ENCODE assay signal across 23 cellular contexts in genomic region chr10:45294681-45295080, GRCh38. TPM values are rescaled to one million over a fixed set of nuclear protein-coding genes. Genes with fewer than 3 reads are reported as not detected.
DNase-seq lines count a peak whose midpoint lies in the region; ATAC-seq, FAIRE-seq and TF ChIP-seq lines count a peak whose summit lies in the region.
"Had no signal": no experiment of that assay in that cellular context is flagged by ENCODE, and none has a peak within 500 bp of the region (broad histone marks: within the 10 kb centered on the region; RNA-seq: fewer than 3 reads in every experiment).

No MANE protein-coding gene starts in this region.

- no peak for FAIRE-seq in GM12878 (lab: Jason Lieb, UNC)
- FAIRE-seq: A204.1, G401.6, GM12892, GM18507 had no signal

- no peak for TF ChIP-seq CTCF in GM12878 (IDR thresholded peaks at IDR 0.05 in 2 of 3, conservative IDR thresholded peaks at IDR 0.05 in 1 of 3; ENCODE audit: control insufficient read depth in 2 of 3, extremely low read depth in 1 of 3, insufficient read depth in 1 of 3, low read depth in 3 of 3, low read length in 3 of 3)
- no peak for TF ChIP-seq CTCF in transverse colon (IDR thresholded peaks at IDR 0.05)

- H3K9me3 Mint-ChIP-seq in activated naive CD8-positive, alpha-beta T cell treated with anti-CD3 and anti-CD28 coated beads for 36 hours, result no peaks in the 10 kb centered on the region

- H2AFZ ChIP-seq in GM12878 (ENCODE audit: control insufficient read depth, low read depth, low read length), result no peak overlapping the region

- BruUV-seq in GM12878 (replicated peaks; lab: Mats Ljungman, UMichigan), result no TSS peak

- no peak overlapping the region for H3K4me3 Mint-ChIP-seq in activated naive CD8-positive, alpha-beta T cell treated with anti-CD3 and anti-CD28 coated beads for 36 hours
- H3K4me3 Mint-ChIP-seq: CD4-positive, CD25-positive, alpha-beta regulatory T cell; CD8-positive, alpha-beta memory T cell had no signal

- peak; percentile 1 for DNase-seq in stimulated activated CD4-positive, alpha-beta T cell treated with anti-CD3 and anti-CD28 coated beads, Interleukin-1b, Interleukin-23, amount 100 ng/mL, for 48 hours
- no peak for DNase-seq in stimulated activated CD4-positive, alpha-beta T cell treated with anti-CD3 and anti-CD28 coated beads, Interleukin-4, amount 100 ng/mL, for 1 hour
- DNase-seq in activated naive CD8-positive, alpha-beta T cell treated with anti-CD3 and anti-CD28 coated beads for 36 hours, result peak; percentile 17
- DNase-seq in GM12878 (ENCODE audit: low read depth, low spot score) (no peak), transverse colon (no peak), DMS79 (lab: John Stamatoyannopoulos, UW) (no peak)
- DNase-seq: ACHN; BE2C; C1 segment of cervical spinal cord; CD4-positive, CD25-positive, alpha-beta regulatory T cell; CD8-positive, alpha-beta memory T cell; COR-L47; DMS 273 treated with DMSO at 0.1 percent for 48 hours; DMS53 had no signal

- H3K9ac ChIP-seq in GM12878 (ENCODE audit: control insufficient read depth, insufficient read depth, low read length), result no peak overlapping the region

- H3K4me1 Mint-ChIP-seq in activated naive CD8-positive, alpha-beta T cell treated with anti-CD3 and anti-CD28 coated beads for 36 hours, result peaks cover 18% of the 10 kb centered on the region
- H3K4me1 Mint-ChIP-seq: CD4-positive, CD25-positive, alpha-beta regulatory T cell; CD8-positive, alpha-beta memory T cell had no signal

- POLR2A ChIA-PET in GM12878 (lab: Charles Lee), result no interaction called here

- H3K36me3 ChIP-seq in GM12878 (ENCODE audit: control insufficient read depth in 2 of 2, insufficient read depth in 2 of 2, low read length in 1 of 2), result no peaks in the 10 kb centered on the region
- H3K36me3 ChIP-seq in transverse colon, result no peaks in the 10 kb centered on the region
- H3K36me3 ChIP-seq: BE2C, HAP-1 had no signal

- CTCF ChIA-PET in GM12878 (lab: Yijun Ruan, JAX), result no interaction called here

- in situ Hi-C loops in GM12878 (cut with MboI), result no loop called here
- in situ Hi-C loops in transverse colon (cut with MboI; ENCODE audit: low pct_ligation_motif_present in 1 of 4, low pct_unique_long_range_greater_than_20kb in 1 of 4, low sequenced_read_pairs in 3 of 4), result no loop called here

- TF ChIP-seq RAD21 in GM12878 (IDR thresholded peaks at IDR 0.05; ENCODE audit: insufficient read depth, low read depth, low read length), result no peak

- intact Hi-C loops in GM12878 (cut with micrococcal nuclease; ENCODE audit: unreplicated experiment) (no loop called here), transverse colon (cut with DNase I; ENCODE audit: low total_unique reads) (no loop called here)

- H3K79me2 ChIP-seq in GM12878 (ENCODE audit: control insufficient read depth, insufficient read depth, low read length), result no peaks in the 10 kb centered on the region

- 6% methylated on average over 2 of the region's 2 CpGs for WGBS in GM12878 (ENCODE audit: insufficient coverage, insufficient replicate concordance, low lambda C conversion rate, missing lambda C conversion rate)
- WGBS in transverse colon (ENCODE audit: low coverage in 1 of 2), 2 donors, result 47% methylated on average over 2 of the region's 2 CpGs; no CpG with 5 or more reads in 1 of the 2 donors

- H3K4me1 ChIP-seq in GM12878 (ENCODE audit: control insufficient read depth, insufficient read depth, low read length) (no peaks in the 10 kb centered on the region; the same call in 1 of the 2 replicates), transverse colon (no peaks in the 10 kb centered on the region)
- H3K4me1 ChIP-seq: BE2C, HAP-1 had no signal

- peaks cover 6% of the 10 kb centered on the region for H3K27me3 Mint-ChIP-seq in activated naive CD8-positive, alpha-beta T cell treated with anti-CD3 and anti-CD28 coated beads for 36 hours
- H3K27me3 Mint-ChIP-seq: CD4-positive, CD25-positive, alpha-beta regulatory T cell had no signal

- RAD21 ChIA-PET in GM12878 (lab: Charles Lee; ENCODE audit: unreplicated experiment), result no interaction called here

- H4K20me1 ChIP-seq in GM12878 (ENCODE audit: control insufficient read depth, insufficient read depth), result no peaks in the 10 kb centered on the region

- H3K27ac Mint-ChIP-seq in activated naive CD8-positive, alpha-beta T cell treated with anti-CD3 and anti-CD28 coated beads for 36 hours, result no peak overlapping the region
- H3K27ac Mint-ChIP-seq: CD4-positive, CD25-positive, alpha-beta regulatory T cell; CD8-positive, alpha-beta memory T cell had no signal

- SMC1A ChIA-PET in GM12878 (lab: Charles Lee; ENCODE audit: uncharacterized antibody, unreplicated experiment), result no interaction called here

- TF ChIP-seq EP300 in GM12878 (IDR thresholded peaks at IDR 0.05; ENCODE audit: borderline replicate concordance in 1 of 2, control insufficient read depth in 1 of 2, low read depth in 2 of 2, low read length in 2 of 2) (no peak), transverse colon (IDR thresholded peaks at IDR 0.05; ENCODE audit: low read depth) (no peak)

- H3K36me3 Mint-ChIP-seq in activated naive CD8-positive, alpha-beta T cell treated with anti-CD3 and anti-CD28 coated beads for 36 hours, result no peaks in the 10 kb centered on the region
- H3K36me3 Mint-ChIP-seq: CD4-positive, CD25-positive, alpha-beta regulatory T cell; CD8-positive, alpha-beta memory T cell had no signal

- H3K4me3 ChIP-seq in GM12878 (no peak overlapping the region), transverse colon (no peak overlapping the region)
- H3K4me3 ChIP-seq: HAP-1 had no signal

- H3K9me3 ChIP-seq in GM12878 (replicated peaks; ENCODE audit: control insufficient read depth, insufficient read depth, low read length) (no peaks in the 10 kb centered on the region), transverse colon (no peaks in the 10 kb centered on the region)
- H3K9me3 ChIP-seq: BE2C, HAP-1 had no signal

- H3K27me3 ChIP-seq in GM12878 (replicated peaks in 1 of 2; ENCODE audit: control insufficient read depth in 2 of 2, insufficient read depth in 2 of 2, low read length in 1 of 2), result no peaks in the 10 kb centered on the region
- H3K27me3 ChIP-seq in transverse colon, result no peaks in the 10 kb centered on the region
- H3K27me3 ChIP-seq: BE2C had no signal

- H3K4me2 ChIP-seq in GM12878 (ENCODE audit: control insufficient read depth, insufficient read depth), result no peak overlapping the region

- ATAC-seq in GM12878, result no peak
- ATAC-seq in GM19324 (IDR thresholded peaks at IDR 0.05; ENCODE audit: low FRiP score, unreplicated experiment), result no peak

- H3K27ac ChIP-seq in GM12878 (ENCODE audit: control insufficient read depth, insufficient read depth) (no peak overlapping the region), transverse colon (no peak overlapping the region)
- H3K27ac ChIP-seq: HL-60 had no signal

- TF ChIP-seq POLR2A in GM12878 (IDR thresholded peaks at IDR 0.05; ENCODE audit: low read depth, low read length) (no peak), transverse colon (IDR thresholded peaks at IDR 0.05) (no peak)

TF ChIP-seq in GM12878, 131 proteins besides CTCF, POLR2A, EP300 and RAD21:
- TF ChIP-seq SUZ12 (IDR thresholded peaks at IDR 0.05; ENCODE audit: unreplicated experiment) (no peak), RUNX3 (IDR thresholded peaks at IDR 0.05; ENCODE audit: low read length) (peak; percentile 41)
TF ChIP-seq in GM12878: peak in this region for 1.

RNA-seq across cellular contexts. Expression of gene OR13A1, which starts 20.7 kb away (rescaled TPM):
- total RNA-seq in activated naive CD8-positive, alpha-beta T cell treated with anti-CD3 and anti-CD28 coated beads for 36 hours, result not detected
- total RNA-seq in GM12878 (2013; cell fraction: nucleolus; rRNA removed), result not detected in 2 replicates
- total RNA-seq in GM12878 (2014; rRNA removed) (0.56 and 0.76 TPM in 2 replicates), GM12878 (2014; rRNA removed; fragmentation: Illumina TruSeq; extraction: Trizol) (0.27 and 0.51 TPM in 2 replicates), GM12878 (2021) (0.23 and 0.29 TPM in 2 replicates), transverse colon (under 1 TPM in 1 of 4 donors, not detected in 3; 0.48 TPM)
- 0.21 TPM for polyA plus RNA-seq in GM12878 (2011; ENCODE audit: low read depth)
- polyA plus RNA-seq in GM12878 (2011; rRNA removed) (not detected in 2 replicates), GM12878 (2014; fragmentation: Illumina TruSeq; extraction: Trizol) (0.31 and 0.89 TPM in 2 replicates), GM12878 (2014; fragmentation: Nextera tagmentation; extraction: Ambion mirVana) (under 1 TPM; 0.26 to 0.40 TPM), GM12878 (2014; rRNA removed) (0.41 and 0.44 TPM in 2 replicates), GM12878 (2016; fragmentation: Nextera tagmentation; extraction: Ambion mirVana) (under 1 TPM; 0.14 to 0.21 TPM)
- not detected in 2 replicates for polyA plus RNA-seq in GM12878 (2011; cell fraction: cytosol; rRNA removed)
- polyA plus RNA-seq in GM12878 (2011; cell fraction: nucleus; rRNA removed), result 0.04 and 0.09 TPM in 2 replicates
- 0.24 and 0.26 TPM in 2 replicates for polyA plus RNA-seq in GM12878 (2012)
- not detected in 2 replicates for polyA minus RNA-seq in GM12878 (2011; rRNA and poly(A)+ RNA removed)
- not detected in 2 replicates for polyA minus RNA-seq in GM12878 (2011; cell fraction: cytosol; rRNA and poly(A)+ RNA removed)
- polyA minus RNA-seq in GM12878 (2011; cell fraction: nucleus; rRNA and poly(A)+ RNA removed), result not detected in 2 replicates
- total RNA-seq: CD4-positive, CD25-positive, alpha-beta regulatory T cell; CD8-positive, alpha-beta memory T cell; H4; HT1080 had no signal

Comparison
In these comparisons a context has a peak if more than half of its experiments do, and no peak if none do; other contexts are left out.
1. DNase-seq: peak in stimulated activated CD4-positive, alpha-beta T cell treated with anti-CD3 and anti-CD28 coated beads, Interleukin-1b, Interleukin-23, amount 100 ng/mL, for 48 hours (single experiment) and activated naive CD8-positive, alpha-beta T cell treated with anti-CD3 and anti-CD28 coated beads for 36 hours (single experiment); none in stimulated activated CD4-positive, alpha-beta T cell treated with anti-CD3 and anti-CD28 coated beads, Interleukin-4, amount 100 ng/mL, for 1 hour (single experiment), GM12878 (single experiment), transverse colon (single experiment) and DMS79 (single experiment).